In genomic region chr12:99140017-99140726, GRCh38 we compare ENCODE assay signal across 21 cellular contexts.
"Had no signal": no experiment of that assay in that cellular context is flagged by ENCODE, and none has a peak within 500 bp of the region (broad histone marks: within the 10 kb centered on the region; RNA-seq: fewer than 3 reads in every experiment).

No MANE protein-coding gene starts in this region.

- H3K36me3 ChIP-seq: SJCRH30 had no signal

- H3K4me1 ChIP-seq: SJCRH30 had no signal

- H3K9me3 ChIP-seq: SJCRH30 had no signal

- ATAC-seq: Panc1, PC-3 had no signal

- H3K27ac ChIP-seq: RWPE1, SJCRH30, SK-N-MC had no signal

- DNase-seq: KBM-7; MV-4-11; NCI-H1048; NCI-H1105; NCI-H1417 treated with DMSO at 0.1 percent for 48 hours; NCI-H146; NCI-H1694 treated with DMSO at 0.1 percent for 48 hours; NCI-H1930; NCI-H2081 treated with DMSO at 0.1 percent for 48 hours; NCI-H2227 treated with DMSO at 0.1 percent for 48 hours; NCI-H524; NCI-H526 treated with DMSO at 0.1 percent for 48 hours; NCI-H748 treated with DMSO at 0.1 percent for 48 hours; NK-92 treated with Interleukin-12 subunit alpha and Interleukin-12 subunit beta, amount 100 ng/mL, for 24 hours; PC-3; SHP77 treated with DMSO at 0.1 percent for 48 hours; SJCRH30; T-helper 1 cell had no signal

- H3K4me3 ChIP-seq: SJCRH30, SK-N-MC had no signal

- H3K27me3 ChIP-seq: SJCRH30 had no signal
